Comparison of ENCODE assay signal across 9 cellular contexts in genomic region chr5:62536783-62537182, GRCh38. TPM values are rescaled to one million over a fixed set of nuclear protein-coding genes. Genes with fewer than 3 reads are reported as not detected.
"Had no signal": no experiment of that assay in that cellular context is flagged by ENCODE, and none has a peak within 500 bp of the region (broad histone marks: within the 10 kb centered on the region; RNA-seq: fewer than 3 reads in every experiment).

No MANE protein-coding gene starts in this region.

- ATAC-seq: GM23338 had no signal

- H3K4me2 ChIP-seq: GM23338 had no signal

- DNase-seq: H9, HCEC 1CT, Kasumi-1, KG1 had no signal

- H2AFZ ChIP-seq: GM23338 had no signal

- H3K27ac ChIP-seq: HL-60 had no signal

- FAIRE-seq: H1, H54 had no signal

- H3K4me3 ChIP-seq: GM23338 had no signal

RNA-seq across cellular contexts. Expression of gene LRRC70, which starts 41.8 kb away (rescaled TPM):
- polyA plus RNA-seq: IgD-negative memory B cell had no signal
